8 cellular contexts compared by ENCODE assay signal in the genomic region with DNA sequence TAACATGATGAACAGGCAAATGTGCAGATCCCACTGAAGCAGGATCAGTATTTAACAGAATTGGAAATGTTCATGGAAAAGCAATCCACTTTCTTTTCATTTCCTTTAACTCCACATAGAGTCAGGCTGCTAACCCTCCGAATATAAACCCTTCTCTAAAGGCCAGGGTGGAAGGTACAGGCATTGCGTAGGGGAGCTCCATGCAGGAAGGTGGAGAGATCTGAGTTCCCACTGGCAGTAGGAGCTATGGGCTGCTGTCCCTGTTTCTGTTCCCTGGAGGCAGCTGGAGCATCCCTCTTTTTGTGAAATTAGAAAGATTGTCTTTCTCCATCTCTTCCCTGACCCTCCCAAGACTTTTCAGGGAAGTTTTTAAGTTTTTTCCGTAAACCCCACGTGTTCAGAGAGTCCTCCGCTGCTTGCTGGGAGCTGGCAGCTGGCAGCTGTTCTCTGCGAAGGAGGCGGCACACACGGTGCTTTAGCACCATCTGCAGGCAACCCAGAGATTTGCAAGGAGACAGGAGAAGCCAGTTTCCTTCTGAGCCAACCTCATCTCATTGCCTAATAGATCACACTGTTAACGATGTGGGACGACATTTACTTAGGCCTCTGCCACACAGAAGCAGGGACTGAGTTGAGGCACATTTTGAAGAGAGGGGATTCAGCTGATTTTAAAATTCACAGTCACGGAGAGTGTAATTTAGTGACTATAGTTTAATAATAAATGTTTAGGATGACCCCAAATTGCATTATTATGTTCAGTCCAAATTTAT. TPM values are rescaled to one million over a fixed set of nuclear protein-coding genes. Genes with fewer than 3 reads are reported as not detected.
DNase-seq lines count a peak whose midpoint lies in the region; ATAC-seq and TF ChIP-seq lines count a peak whose summit lies in the region.

No MANE protein-coding gene starts in this region.

- DNase-seq in DND-41, result peak; percentile 83
- peak; percentile 89 for DNase-seq in KBM-7
- DNase-seq in activated T-cell treated with anti-CD3 and anti-CD28 coated beads, Interleukin-2, amount 50 U/mL, for 4 hours, result peak; percentile 62
- peak; percentile 85 for DNase-seq in fibroblast of gingiva (ENCODE audit: low read depth)
- peak; percentile 61 for DNase-seq in natural killer cell
- DNase-seq in stimulated activated naive B cell treated with anti-CD40 and anti-IgM and Interleukin-4, amounts not matched to agents 10 μg/mL and 1 μg/mL and 100 μg/mL, for 72 hours, result peak; percentile 70

- peak overlapping the region; percentile 42 for H3K4me3 Mint-ChIP-seq in activated T-cell treated with anti-CD3 and anti-CD28 coated beads, Interleukin-2, amount 50 U/mL, for 4 hours
- H3K4me3 Mint-ChIP-seq in natural killer cell, result no peak overlapping the region
- H3K4me3 Mint-ChIP-seq in stimulated activated naive B cell treated with anti-CD40 and anti-IgM and Interleukin-4, amounts not matched to agents 10 μg/mL and 1 μg/mL and 100 μg/mL, for 72 hours, result peak overlapping the region; percentile 70 to 80

- no peaks in the 10 kb centered on the region for H3K36me3 ChIP-seq in DND-41 (ENCODE audit: insufficient read depth, low read length)

- H2AFZ ChIP-seq in DND-41 (ENCODE audit: low read depth, low read length), result peak overlapping the region; percentile 52

- H3K9me3 Mint-ChIP-seq in activated T-cell treated with anti-CD3 and anti-CD28 coated beads, Interleukin-2, amount 50 U/mL, for 4 hours, result no peaks in the 10 kb centered on the region
- H3K9me3 Mint-ChIP-seq in natural killer cell, result no peaks in the 10 kb centered on the region
- H3K9me3 Mint-ChIP-seq in stimulated activated naive B cell treated with anti-CD40 and anti-IgM and Interleukin-4, amounts not matched to agents 10 μg/mL and 1 μg/mL and 100 μg/mL, for 72 hours, result no peaks in the 10 kb centered on the region

- H3K27me3 Mint-ChIP-seq in activated T-cell treated with anti-CD3 and anti-CD28 coated beads, Interleukin-2, amount 50 U/mL, for 4 hours (ENCODE audit: low read depth), result no peaks in the 10 kb centered on the region
- H3K27me3 Mint-ChIP-seq in natural killer cell (ENCODE audit: low read depth in 2 of 2), result peaks cover 0 to 2% of the 10 kb centered on the region in 2 donors
- no peaks in the 10 kb centered on the region for H3K27me3 Mint-ChIP-seq in stimulated activated naive B cell treated with anti-CD40 and anti-IgM and Interleukin-4, amounts not matched to agents 10 μg/mL and 1 μg/mL and 100 μg/mL, for 72 hours

- H3K27ac ChIP-seq in DND-41 (ENCODE audit: low read length), result no peak overlapping the region

- H3K9me3 ChIP-seq in DND-41 (ENCODE audit: insufficient read depth, low read length, severe bottlenecking), result no peaks in the 10 kb centered on the region

- intact Hi-C loops in natural killer cell (cut with micrococcal nuclease), result loop anchor here (2.0 to 5.0 kb wide), 4 partner anchors 61 to 1242 kb away; no protein-coding TSS in a partner anchor

- no peaks in the 10 kb centered on the region for H3K36me3 Mint-ChIP-seq in activated T-cell treated with anti-CD3 and anti-CD28 coated beads, Interleukin-2, amount 50 U/mL, for 4 hours (ENCODE audit: insufficient read depth)
- H3K36me3 Mint-ChIP-seq in natural killer cell, result no peaks in the 10 kb centered on the region
- peaks cover 0 to 5% of the 10 kb centered on the region in 2 donors for H3K36me3 Mint-ChIP-seq in stimulated activated naive B cell treated with anti-CD40 and anti-IgM and Interleukin-4, amounts not matched to agents 10 μg/mL and 1 μg/mL and 100 μg/mL, for 72 hours

- no peak overlapping the region for H3K27ac Mint-ChIP-seq in natural killer cell
- peak overlapping the region; percentile 72 for H3K27ac Mint-ChIP-seq in stimulated activated naive B cell treated with anti-CD40 and anti-IgM and Interleukin-4, amounts not matched to agents 10 μg/mL and 1 μg/mL and 100 μg/mL, for 72 hours

- peaks cover 3% of the 10 kb centered on the region for H3K4me1 Mint-ChIP-seq in activated T-cell treated with anti-CD3 and anti-CD28 coated beads, Interleukin-2, amount 50 U/mL, for 4 hours (ENCODE audit: low read depth)
- H3K4me1 Mint-ChIP-seq in natural killer cell, result peaks cover 0 to 11% of the 10 kb centered on the region in 2 donors
- H3K4me1 Mint-ChIP-seq in stimulated activated naive B cell treated with anti-CD40 and anti-IgM and Interleukin-4, amounts not matched to agents 10 μg/mL and 1 μg/mL and 100 μg/mL, for 72 hours, result peaks cover 4 to 11% of the 10 kb centered on the region in 2 donors

- peaks cover 5% of the 10 kb centered on the region for H3K4me1 ChIP-seq in DND-41 (ENCODE audit: insufficient read depth, low read length)

- H3K27me3 ChIP-seq in DND-41 (ENCODE audit: insufficient read depth, low read length, poor library complexity), result no peaks in the 10 kb centered on the region

- no peaks in the 10 kb centered on the region for H4K20me1 ChIP-seq in DND-41 (ENCODE audit: insufficient read depth, low read length)

- peak; percentile 95 for ATAC-seq in DND-41 (ENCODE audit: insufficient read depth, low read depth)
- peak; percentile 87 for ATAC-seq in GM21737 (IDR thresholded peaks at IDR 0.05; ENCODE audit: unreplicated experiment)
- ATAC-seq in activated T-cell treated with anti-CD3 and anti-CD28 coated beads, Interleukin-2, amount 50 U/mL, for 4 hours, result peak; percentile 84 to 87
- peak; percentile 84 to 99 (median 97) for ATAC-seq in natural killer cell
- peak; percentile 92 to 97 for ATAC-seq in stimulated activated naive B cell treated with anti-CD40 and anti-IgM and Interleukin-4, amounts not matched to agents 10 μg/mL and 1 μg/mL and 100 μg/mL, for 72 hours (replicated peaks)

- in situ Hi-C loops in KBM-7 (cut with MboI; ENCODE audit: low pct_unique_long_range_greater_than_20kb, low sequenced_read_pairs), result no loop called here

- H3K79me2 ChIP-seq in DND-41 (ENCODE audit: insufficient read depth, low read length), result no peaks in the 10 kb centered on the region

- H3K4me3 ChIP-seq in DND-41 (ENCODE audit: low read depth in 1 of 2, low read length in 2 of 2), result peak overlapping the region in 1 of 2 experiments; percentile 33; a peak in 1 of 4 replicates

- H3K9ac ChIP-seq in DND-41 (ENCODE audit: low read depth, low read length), result peak overlapping the region; percentile 15; the same call in 1 of the 2 replicates

- peak; percentile 98 for TF ChIP-seq CTCF in DND-41 (IDR thresholded peaks at IDR 0.05; ENCODE audit: borderline replicate concordance, extremely low read depth, low read length, poor library complexity, severe bottlenecking)
- TF ChIP-seq CTCF in natural killer cell (IDR thresholded peaks at IDR 0.05), result peak; percentile 94

- H3K4me2 ChIP-seq in DND-41 (ENCODE audit: insufficient read depth, low read length), result peak overlapping the region; percentile 56

TF ChIP-seq in PFSK-1, 5 proteins besides CTCF, POLR2A, EP300 and RAD21:
- TF ChIP-seq FOXP2 (optimal IDR thresholded peaks at IDR 0.05; ENCODE audit: borderline replicate concordance, extremely low read depth, extremely low read length, insufficient read depth) (no peak), TAF1 (IDR thresholded peaks at IDR 0.05; ENCODE audit: borderline replicate concordance, insufficient read depth, low read length) (peak; percentile 25; the same call in 1 of the 2 replicates)
- TF ChIP-seq, protein P1, sequence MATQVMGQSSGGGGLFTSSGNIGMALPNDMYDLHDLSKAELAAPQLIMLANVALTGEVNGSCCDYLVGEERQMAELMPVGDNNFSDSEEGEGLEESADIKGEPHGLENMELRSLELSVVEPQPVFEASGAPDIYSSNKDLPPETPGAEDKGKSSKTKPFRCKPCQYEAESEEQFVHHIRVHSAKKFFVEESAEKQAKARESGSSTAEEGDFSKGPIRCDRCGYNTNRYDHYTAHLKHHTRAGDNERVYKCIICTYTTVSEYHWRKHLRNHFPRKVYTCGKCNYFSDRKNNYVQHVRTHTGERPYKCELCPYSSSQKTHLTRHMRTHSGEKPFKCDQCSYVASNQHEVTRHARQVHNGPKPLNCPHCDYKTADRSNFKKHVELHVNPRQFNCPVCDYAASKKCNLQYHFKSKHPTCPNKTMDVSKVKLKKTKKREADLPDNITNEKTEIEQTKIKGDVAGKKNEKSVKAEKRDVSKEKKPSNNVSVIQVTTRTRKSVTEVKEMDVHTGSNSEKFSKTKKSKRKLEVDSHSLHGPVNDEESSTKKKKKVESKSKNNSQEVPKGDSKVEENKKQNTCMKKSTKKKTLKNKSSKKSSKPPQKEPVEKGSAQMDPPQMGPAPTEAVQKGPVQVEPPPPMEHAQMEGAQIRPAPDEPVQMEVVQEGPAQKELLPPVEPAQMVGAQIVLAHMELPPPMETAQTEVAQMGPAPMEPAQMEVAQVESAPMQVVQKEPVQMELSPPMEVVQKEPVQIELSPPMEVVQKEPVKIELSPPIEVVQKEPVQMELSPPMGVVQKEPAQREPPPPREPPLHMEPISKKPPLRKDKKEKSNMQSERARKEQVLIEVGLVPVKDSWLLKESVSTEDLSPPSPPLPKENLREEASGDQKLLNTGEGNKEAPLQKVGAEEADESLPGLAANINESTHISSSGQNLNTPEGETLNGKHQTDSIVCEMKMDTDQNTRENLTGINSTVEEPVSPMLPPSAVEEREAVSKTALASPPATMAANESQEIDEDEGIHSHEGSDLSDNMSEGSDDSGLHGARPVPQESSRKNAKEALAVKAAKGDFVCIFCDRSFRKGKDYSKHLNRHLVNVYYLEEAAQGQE (IDR thresholded peaks at IDR 0.05; ENCODE audit: insufficient read depth in 1 of 2, low read depth in 2 of 2, low read length in 2 of 2), result 0 out of 4 replicates have a peak, but pooled peaks of 1 of the 2 experiments have one; percentile 13

RNA-seq across cellular contexts. Expression of a gene that starts 55.4 kb away (rescaled TPM):
- polyA plus RNA-seq in PFSK-1 (2012; ENCODE audit: insufficient read length, low read depth), result not detected
- total RNA-seq in activated T-cell treated with anti-CD3 and anti-CD28 coated beads, Interleukin-2, amount 50 U/mL, for 4 hours, result 1 to 10 TPM; 4.1 to 9.2 (median 6.9) TPM
- 1 to 10 TPM; 2.6 to 3.9 (median 2.7) TPM for total RNA-seq in natural killer cell
